Comparison of ENCODE assay signal across 16 cellular contexts in the genomic region with DNA sequence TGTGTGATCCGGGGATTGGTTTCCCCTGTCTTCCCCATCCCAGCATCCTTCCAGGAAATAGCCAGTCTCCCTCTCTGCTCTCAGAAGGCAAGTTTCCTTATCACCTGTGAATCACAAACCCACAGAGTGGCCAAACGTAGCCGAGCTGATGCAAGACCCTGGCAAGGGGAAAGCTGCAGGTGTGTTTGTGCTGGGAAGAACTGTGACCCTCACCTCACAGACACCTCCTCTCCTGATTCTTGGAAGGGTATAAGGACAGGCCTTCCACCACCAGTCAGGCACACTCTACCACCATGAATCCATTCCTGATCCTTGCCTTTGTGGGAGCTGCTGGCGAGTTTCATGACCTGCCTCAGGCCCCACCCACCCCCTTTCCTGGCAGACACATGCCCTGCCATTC. TPM values are rescaled to one million over a fixed set of nuclear protein-coding genes. Genes with fewer than 3 reads are reported as not detected.
A peak's percentile ranks its signal among the peaks of the same experiment; 100 is the strongest.
DNase-seq lines count a peak whose midpoint lies in the region; ATAC-seq and TF ChIP-seq lines count a peak whose summit lies in the region.
"Had no signal": no experiment of that assay in that cellular context is flagged by ENCODE, and none has a peak within 500 bp of the region (broad histone marks: within the 10 kb centered on the region; RNA-seq: fewer than 3 reads in every experiment).

PRSS3 (plus strand) TSS at position 281 of the 400 bp plus-strand sequence; CDS start at position 294, 13 bp downstream.

- no TSS peak for BruUV-seq in Caco-2 (replicated peaks; lab: Mats Ljungman, UMichigan)

- H3K36me3 ChIP-seq in Caco-2 (ENCODE audit: control insufficient read depth, insufficient read depth, low read length) (peaks cover 1% of the 10 kb centered on the region; the same call in 1 of the 2 replicates), lung (ENCODE audit: control insufficient read depth in 2 of 2, insufficient read depth in 2 of 2, low read length in 2 of 2) (no peaks in the 10 kb centered on the region)
- H3K36me3 ChIP-seq: tibial nerve had no signal

- DNase-seq in Caco-2 (peak in 1 of 2 experiments; percentile 77), NCI-H69 (lab: John Stamatoyannopoulos, UW) (peak; percentile 27), dermis microvascular lymphatic vessel endothelial cell (ENCODE audit: low read depth in 2 of 2) (no peak), lung (ENCODE audit: low spot score) (peak; percentile 42), iPS-NIHi7 (ENCODE audit: extremely low spot score) (no peak), coronary artery (ENCODE audit: low spot score) (no peak), substantia nigra (lab: John Stamatoyannopoulos, UW) (no peak)
- DNase-seq: activated CD4-positive, CD25-positive, alpha-beta regulatory T cell; activated naive CD8-positive, alpha-beta T cell treated with anti-CD3 and anti-CD28 coated beads, Interleukin-2, amount 10 ng/mL, durations not matched to agents 7 days and 5 days; C1 segment of cervical spinal cord; DMS 273 treated with DMSO at 0.1 percent for 48 hours had no signal

- TF ChIP-seq CTCF in Caco-2 (IDR thresholded peaks at IDR 0.05; ENCODE audit: insufficient read depth in 1 of 2, low read depth in 1 of 2, low read length in 1 of 2, severe bottlenecking in 1 of 2, unreplicated experiment in 1 of 2) (no peak), lung (IDR thresholded peaks at IDR 0.05; ENCODE audit: control extremely low read depth, extremely low read depth) (no peak), coronary artery (IDR thresholded peaks at IDR 0.05) (no peak)

- H3K4me3 Mint-ChIP-seq in Caco-2 (ENCODE audit: unreplicated experiment), result no peak within 1 kb of the TSS
- H3K4me3 Mint-ChIP-seq: activated naive CD8-positive, alpha-beta T cell treated with anti-CD3 and anti-CD28 coated beads, Interleukin-2, amount 10 ng/mL, durations not matched to agents 7 days and 5 days; neural crest cell had no signal

- H3K27me3 ChIP-seq in Caco-2 (replicated peaks; ENCODE audit: control insufficient read depth, insufficient read depth, low read length) (no peaks in the 10 kb centered on the region), lung (ENCODE audit: control insufficient read depth, insufficient read depth) (no peaks in the 10 kb centered on the region)

- H3K9me3 ChIP-seq in Caco-2 (no peaks in the 10 kb centered on the region), lung (ENCODE audit: control insufficient read depth in 2 of 2, insufficient read depth in 1 of 2, low read length in 1 of 2) (peaks cover 0 to 5% of the 10 kb centered on the region in 2 donors)

- H3K36me3 Mint-ChIP-seq in Caco-2 (ENCODE audit: insufficient read depth, unreplicated experiment), result peaks cover 22% of the 10 kb centered on the region
- H3K36me3 Mint-ChIP-seq: activated naive CD8-positive, alpha-beta T cell treated with anti-CD3 and anti-CD28 coated beads, Interleukin-2, amount 10 ng/mL, durations not matched to agents 7 days and 5 days had no signal

- intact Hi-C loops in Caco-2 (cut with micrococcal nuclease; ENCODE audit: unreplicated experiment), result no loop called here

- peak within 1 kb of the TSS; percentile 84 for H3K27ac Mint-ChIP-seq in Caco-2 (ENCODE audit: unreplicated experiment)
- H3K27ac Mint-ChIP-seq: activated naive CD8-positive, alpha-beta T cell treated with anti-CD3 and anti-CD28 coated beads, Interleukin-2, amount 10 ng/mL, durations not matched to agents 7 days and 5 days had no signal

- CTCF ChIA-PET in Caco-2 (lab: Charles Lee), result interaction anchor here (1.1 kb wide), 1 partner anchor 17 kb away, joined by 3 read pairs; no protein-coding TSS in a partner anchor

- H3K4me3 ChIP-seq in Caco-2 (ENCODE audit: low read depth, low read length), result no peak within 1 kb of the TSS
- H3K4me3 ChIP-seq in lung, result no peak within 1 kb of the TSS
- no peak within 1 kb of the TSS for H3K4me3 ChIP-seq in coronary artery
- H3K4me3 ChIP-seq: tibial nerve had no signal

- H3K4me1 ChIP-seq in Caco-2 (no peaks in the 10 kb centered on the region), lung (ENCODE audit: control insufficient read depth in 2 of 2, insufficient read depth in 2 of 2, low read length in 2 of 2) (peaks cover 0 to 3% of the 10 kb centered on the region in 2 donors)
- H3K4me1 ChIP-seq: tibial nerve had no signal

- H3K4me1 Mint-ChIP-seq in Caco-2 (ENCODE audit: low read depth, unreplicated experiment), result peaks cover 18% of the 10 kb centered on the region
- H3K4me1 Mint-ChIP-seq: activated naive CD8-positive, alpha-beta T cell treated with anti-CD3 and anti-CD28 coated beads, Interleukin-2, amount 10 ng/mL, durations not matched to agents 7 days and 5 days; neural crest cell had no signal

- POLR2A ChIA-PET in Caco-2 (lab: Charles Lee), result no interaction called here

- 58 to 77% methylated on average over 4 of the region's 4 CpGs for WGBS in lung, 2 donors

- H3K27me3 Mint-ChIP-seq in Caco-2 (ENCODE audit: insufficient read depth, unreplicated experiment), result no peaks in the 10 kb centered on the region

- no peak for ATAC-seq in lung (ENCODE audit: insufficient read depth, low FRiP score)
- ATAC-seq in GM19467 (IDR thresholded peaks at IDR 0.05; ENCODE audit: unreplicated experiment), result no peak

- H3K9me3 Mint-ChIP-seq in Caco-2 (ENCODE audit: unreplicated experiment), result no peaks in the 10 kb centered on the region
- H3K9me3 Mint-ChIP-seq: activated naive CD8-positive, alpha-beta T cell treated with anti-CD3 and anti-CD28 coated beads, Interleukin-2, amount 10 ng/mL, durations not matched to agents 7 days and 5 days had no signal

- H3K27ac ChIP-seq in lung (ENCODE audit: low read depth in 1 of 2, low read length in 1 of 2) (peak within 1 kb of the TSS in 1 of 2 donors; percentile 26), coronary artery (no peak within 1 kb of the TSS), substantia nigra (ENCODE audit: low read depth, low read length, poor library complexity, severe bottlenecking) (no peak within 1 kb of the TSS)
- H3K27ac ChIP-seq: tibial nerve had no signal

RNA-seq across cellular contexts. Expression of gene PRSS3, which starts in this region (rescaled TPM):
- total RNA-seq in Caco-2 (2022) (33.8 and 36.8 TPM in 2 replicates), dermis microvascular lymphatic vessel endothelial cell (12.8 and 15.3 TPM in 2 replicates), lung (1 to 10 TPM in 1 of 2 donors, not detected in 1; 1.3 TPM)
- polyA plus RNA-seq in lung, result under 1 TPM; 0.26 to 0.37 TPM
- total RNA-seq: A673; activated naive CD8-positive, alpha-beta T cell treated with anti-CD3 and anti-CD28 coated beads, Interleukin-2, amount 10 ng/mL, durations not matched to agents 7 days and 5 days; NCI-H460; neural crest cell; tibial nerve had no signal

Comparison
In these comparisons a context has a peak if more than half of its experiments do, and no peak if none do; other contexts are left out.
1. DNase-seq: peak in NCI-H69 (single experiment) and lung (single experiment); none in dermis microvascular lymphatic vessel endothelial cell (0 of 2), iPS-NIHi7 (single experiment), coronary artery (single experiment) and substantia nigra (0 of 49).